Comparison of ENCODE assay signal across 8 cellular contexts in genomic region chr1:1144122-1144842, GRCh38. TPM values are rescaled to one million over a fixed set of nuclear protein-coding genes. Genes with fewer than 3 reads are reported as not detected.
DNase-seq lines count a peak whose midpoint lies in the region; ATAC-seq and TF ChIP-seq lines count a peak whose summit lies in the region.

No MANE protein-coding gene starts in this region.

- H3K36me3 ChIP-seq in heart left ventricle (no peaks in the 10 kb centered on the region), esophagus muscularis mucosa (no peaks in the 10 kb centered on the region)

- H3K27me3 Mint-ChIP-seq in activated T-cell treated with anti-CD3 and anti-CD28 coated beads, Interleukin-2, amount 50 U/mL, for 72 hours (ENCODE audit: low read depth): no peaks in the 10 kb centered on the region
- no peaks in the 10 kb centered on the region for H3K27me3 Mint-ChIP-seq in naive thymus-derived CD8-positive, alpha-beta T cell

- WGBS in heart left ventricle, 4 donors: 58 to 77% (median 66%) methylated on average over 31 to 42 of the region's 42 CpGs
- 66% methylated on average over 37 of the region's 42 CpGs for WGBS in esophagus muscularis mucosa

- H3K36me3 Mint-ChIP-seq in activated T-cell treated with anti-CD3 and anti-CD28 coated beads, Interleukin-2, amount 50 U/mL, for 72 hours (ENCODE audit: insufficient read depth in 2 of 2): no peaks in the 10 kb centered on the region
- no peaks in the 10 kb centered on the region for H3K36me3 Mint-ChIP-seq in naive thymus-derived CD8-positive, alpha-beta T cell

- ATAC-seq in activated T-cell treated with anti-CD3 and anti-CD28 coated beads, Interleukin-2, amount 50 U/mL, for 72 hours (replicated peaks in 1 of 2): peak; percentile 89 to 93
- ATAC-seq in naive thymus-derived CD8-positive, alpha-beta T cell: peak; percentile 94 to 99
- ATAC-seq in GM18858 (IDR thresholded peaks at IDR 0.05; ENCODE audit: unreplicated experiment) (no peak), heart left ventricle (no peak)

- H3K4me1 ChIP-seq in heart left ventricle (peaks cover 0 to 6% (median 0%) of the 10 kb centered on the region in 12 donors), esophagus muscularis mucosa (no peaks in the 10 kb centered on the region)

- intact Hi-C loops in heart left ventricle (cut with DNase I) (no loop called here), esophagus muscularis mucosa (cut with DNase I) (no loop called here)

- H3K27me3 ChIP-seq in heart left ventricle (peaks cover 0 to 19% (median 11%) of the 10 kb centered on the region in 9 donors), esophagus muscularis mucosa (peaks cover 0 to 67% (median 2%) of the 10 kb centered on the region in 4 donors)

- peak overlapping the region; percentile 71 to 75 for H3K4me3 Mint-ChIP-seq in activated T-cell treated with anti-CD3 and anti-CD28 coated beads, Interleukin-2, amount 50 U/mL, for 72 hours
- peak overlapping the region; percentile 28 to 83 (median 61) for H3K4me3 Mint-ChIP-seq in naive thymus-derived CD8-positive, alpha-beta T cell

- TF ChIP-seq POLR2A in heart left ventricle (IDR thresholded peaks at IDR 0.05) (no peak), esophagus muscularis mucosa (IDR thresholded peaks at IDR 0.05; ENCODE audit: low read depth) (no peak)

- no peak overlapping the region for H3K4me3 ChIP-seq in heart left ventricle
- H3K4me3 ChIP-seq in esophagus muscularis mucosa: no peak overlapping the region

- POLR2A ChIA-PET in naive thymus-derived CD8-positive, alpha-beta T cell (lab: Charles Lee): interaction anchor here (2.6 kb wide), 1 partner anchor 13 kb away, joined by 10 read pairs; no protein-coding TSS in a partner anchor

- DNase-seq in GM19240 (ENCODE audit: insufficient read length, low spot score) (peak; percentile 55), NCI-H526 (lab: John Stamatoyannopoulos, UW) (peak; percentile 78 to 92), SKM-1 treated with dmso at 0.1 percent for 144 hours (lab: John Stamatoyannopoulos, UW; ENCODE audit: unreplicated experiment) (no peak), heart left ventricle (no peak), esophagus muscularis mucosa (ENCODE audit: extremely low spot score) (no peak)
- DNase-seq in activated T-cell treated with anti-CD3 and anti-CD28 coated beads, Interleukin-2, amount 50 U/mL, for 72 hours: peak; percentile 75 to 77
- DNase-seq in naive thymus-derived CD8-positive, alpha-beta T cell: peak; percentile 51 to 87 (median 66)

- H3K27ac ChIP-seq in heart left ventricle (peak overlapping the region in 1 of 12 donors; percentile 62), esophagus muscularis mucosa (replicated peaks in 1 of 4) (no peak overlapping the region)

- no peak for TF ChIP-seq CTCF in heart left ventricle (IDR thresholded peaks at IDR 0.05)
- no peak for TF ChIP-seq CTCF in esophagus muscularis mucosa (IDR thresholded peaks at IDR 0.05)

- H3K27ac Mint-ChIP-seq in activated T-cell treated with anti-CD3 and anti-CD28 coated beads, Interleukin-2, amount 50 U/mL, for 72 hours: peak overlapping the region; percentile 83
- peak overlapping the region; percentile 93 to 98 (median 96) for H3K27ac Mint-ChIP-seq in naive thymus-derived CD8-positive, alpha-beta T cell

- H3K9me3 ChIP-seq in heart left ventricle (no peaks in the 10 kb centered on the region), esophagus muscularis mucosa (no peaks in the 10 kb centered on the region)

- H3K4me1 Mint-ChIP-seq in activated T-cell treated with anti-CD3 and anti-CD28 coated beads, Interleukin-2, amount 50 U/mL, for 72 hours (ENCODE audit: low read depth): peaks cover 22% of the 10 kb centered on the region
- peaks cover 4 to 29% (median 19%) of the 10 kb centered on the region in 4 donors for H3K4me1 Mint-ChIP-seq in naive thymus-derived CD8-positive, alpha-beta T cell

- H3K9me3 Mint-ChIP-seq in activated T-cell treated with anti-CD3 and anti-CD28 coated beads, Interleukin-2, amount 50 U/mL, for 72 hours: no peaks in the 10 kb centered on the region
- no peaks in the 10 kb centered on the region for H3K9me3 Mint-ChIP-seq in naive thymus-derived CD8-positive, alpha-beta T cell

- TF ChIP-seq EP300 in esophagus muscularis mucosa (IDR thresholded peaks at IDR 0.05): no peak

RNA-seq across cellular contexts. Expression of gene C1orf159, which starts 28.4 kb away (rescaled TPM):
- total RNA-seq in activated T-cell treated with anti-CD3 and anti-CD28 coated beads, Interleukin-2, amount 50 U/mL, for 72 hours: 10 to 100 TPM; 18.0 to 18.6 TPM
- 10 to 100 TPM; 24.9 to 26.5 TPM for total RNA-seq in naive thymus-derived CD8-positive, alpha-beta T cell
- polyA plus RNA-seq in naive thymus-derived CD8-positive, alpha-beta T cell: 10 to 100 TPM in 1 of 3 donors, 1 to 10 TPM in 2; 3.2 to 10.7 (median 6.2) TPM
- 1 to 10 TPM; 3.7 to 6.6 (median 4.2) TPM for total RNA-seq in heart left ventricle
- 1 to 10 TPM; 7.1 to 7.2 TPM for polyA plus RNA-seq in heart left ventricle
- total RNA-seq in esophagus muscularis mucosa: 10 to 100 TPM in 1 of 4 donors, 1 to 10 TPM in 3; 4.2 to 11.9 (median 8.5) TPM

RNA-seq across cellular contexts. Expression of gene TTLL10, which starts 29.4 kb away (rescaled TPM):
- total RNA-seq in activated T-cell treated with anti-CD3 and anti-CD28 coated beads, Interleukin-2, amount 50 U/mL, for 72 hours: under 1 TPM in 1 of 2 donors, not detected in 1; 0.36 TPM
- not detected for total RNA-seq in naive thymus-derived CD8-positive, alpha-beta T cell
- not detected for polyA plus RNA-seq in naive thymus-derived CD8-positive, alpha-beta T cell
- total RNA-seq in heart left ventricle (under 1 TPM in 5 of 9 donors, not detected in 4; 0.14 to 0.53 (median 0.27) TPM), esophagus muscularis mucosa (under 1 TPM in 1 of 4 donors, not detected in 3; 0.17 TPM)
- polyA plus RNA-seq in heart left ventricle: under 1 TPM; 0.03 to 0.19 TPM

Comparison
In these comparisons a context has a peak if more than half of its experiments do, and no peak if none do; other contexts are left out.
1. DNase-seq: peak in GM19240 (single experiment), NCI-H526 (2 of 2), activated T-cell treated with anti-CD3 and anti-CD28 coated beads, Interleukin-2, amount 50 U/mL, for 72 hours (2 of 2) and naive thymus-derived CD8-positive, alpha-beta T cell (10 of 10); none in SKM-1 treated with dmso at 0.1 percent for 144 hours (single experiment), heart left ventricle (0 of 5) and esophagus muscularis mucosa (single experiment).
2. ATAC-seq: peak in activated T-cell treated with anti-CD3 and anti-CD28 coated beads, Interleukin-2, amount 50 U/mL, for 72 hours (2 of 2) and naive thymus-derived CD8-positive, alpha-beta T cell (2 of 2); none in GM18858 (single experiment) and heart left ventricle (0 of 4).